In genomic region chr10:14200645-14201534, GRCh38 we compare ENCODE assay signal across 1 cellular context.
TF ChIP-seq lines count a peak whose summit lies in the region.

No MANE protein-coding gene starts in this region.

TF ChIP-seq in GM12878, 131 proteins besides CTCF, POLR2A, EP300 and RAD21 (continued from another document):
- TF ChIP-seq ZNF592 (IDR thresholded peaks at IDR 0.05) (no peak), ZNF622 (IDR thresholded peaks at IDR 0.05) (no peak), BHLHE40 (IDR thresholded peaks at IDR 0.05; ENCODE audit: borderline replicate concordance in 1 of 2, low read depth in 2 of 2, low read length in 1 of 2) (no peak)
- TF ChIP-seq, protein P1, sequence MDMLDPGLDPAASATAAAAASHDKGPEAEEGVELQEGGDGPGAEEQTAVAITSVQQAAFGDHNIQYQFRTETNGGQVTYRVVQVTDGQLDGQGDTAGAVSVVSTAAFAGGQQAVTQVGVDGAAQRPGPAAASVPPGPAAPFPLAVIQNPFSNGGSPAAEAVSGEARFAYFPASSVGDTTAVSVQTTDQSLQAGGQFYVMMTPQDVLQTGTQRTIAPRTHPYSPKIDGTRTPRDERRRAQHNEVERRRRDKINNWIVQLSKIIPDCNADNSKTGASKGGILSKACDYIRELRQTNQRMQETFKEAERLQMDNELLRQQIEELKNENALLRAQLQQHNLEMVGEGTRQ (IDR thresholded peaks at IDR 0.05; ENCODE audit: borderline replicate concordance, low read depth, low read length): no peak
TF ChIP-seq in GM12878: peak in this region for 0.
